ENCODE assay signal across 10 cellular contexts in genomic region chr11:110434952-110435779, GRCh38. TPM values are rescaled to one million over a fixed set of nuclear protein-coding genes. Genes with fewer than 3 reads are reported as not detected.
DNase-seq lines count a peak whose midpoint lies in the region; ATAC-seq and TF ChIP-seq lines count a peak whose summit lies in the region.
"Had no signal": no experiment of that assay in that cellular context is flagged by ENCODE, and none has a peak within 500 bp of the region (broad histone marks: within the 10 kb centered on the region; RNA-seq: fewer than 3 reads in every experiment).

No MANE protein-coding gene starts in this region.

- peak; percentile 15 for DNase-seq in activated naive CD4-positive, alpha-beta T cell treated with Interleukin-2 at 50 U/mL for 16 hours
- DNase-seq in activated naive CD4-positive, alpha-beta T cell treated with anti-CD3 and anti-CD28 coated beads, Interleukin-2, amount 50 U/mL, for 72 hours (ENCODE audit: low spot score in 2 of 2) = no peak
- DNase-seq in T47D (ENCODE audit: low read depth in 1 of 2, low spot score in 1 of 2) (peak; percentile 45 to 75), type B pancreatic cell (ENCODE audit: extremely low spot score, unreplicated experiment) (no peak), C1 segment of cervical spinal cord (lab: John Stamatoyannopoulos, UW) (no peak), cerebellar cortex (ENCODE audit: low spot score) (no peak), UCSD-AML1 (lab: John Stamatoyannopoulos, UW; ENCODE audit: unreplicated experiment) (no peak)
- DNase-seq: heart left ventricle had no signal

- in situ Hi-C loops in T47D (cut with HindIII; ENCODE audit: low pct_unique_long_range_greater_than_20kb, low sequenced_read_pairs) = no loop called here

- ATAC-seq in activated naive CD4-positive, alpha-beta T cell treated with anti-CD3 and anti-CD28 coated beads, Interleukin-2, amount 50 U/mL, for 72 hours = no peak
- peak; percentile 16 for ATAC-seq in HG03460 (IDR thresholded peaks at IDR 0.05; ENCODE audit: unreplicated experiment)

- TF ChIP-seq CTCF in type B pancreatic cell (conservative IDR thresholded peaks at IDR 0.05) = peak; percentile 31

- peak overlapping the region; percentile 72 for H3K4me3 Mint-ChIP-seq in type B pancreatic cell
- H3K4me3 Mint-ChIP-seq: T-helper 1 cell treated with Interleukin-12 subunit alpha and Interleukin-12 subunit beta and Interleukin-4 antibody, amounts not matched to agents 30 μg/mL and 1 μg/mL, for 36 hours had no signal

- no peak overlapping the region for H3K27ac Mint-ChIP-seq in activated naive CD4-positive, alpha-beta T cell treated with anti-CD3 and anti-CD28 coated beads, Interleukin-2, amount 50 U/mL, for 72 hours
- peak overlapping the region; percentile 84 for H3K27ac Mint-ChIP-seq in type B pancreatic cell
- H3K27ac Mint-ChIP-seq: T-helper 1 cell treated with Interleukin-12 subunit alpha and Interleukin-12 subunit beta and Interleukin-4 antibody, amounts not matched to agents 30 μg/mL and 1 μg/mL, for 36 hours had no signal

- H3K27me3 Mint-ChIP-seq in type B pancreatic cell = no peaks in the 10 kb centered on the region

- H3K9me3 Mint-ChIP-seq in activated naive CD4-positive, alpha-beta T cell treated with anti-CD3 and anti-CD28 coated beads, Interleukin-2, amount 50 U/mL, for 72 hours = no peaks in the 10 kb centered on the region
- peaks cover 9% of the 10 kb centered on the region for H3K9me3 Mint-ChIP-seq in type B pancreatic cell
- H3K9me3 Mint-ChIP-seq: T-helper 1 cell treated with Interleukin-12 subunit alpha and Interleukin-12 subunit beta and Interleukin-4 antibody, amounts not matched to agents 30 μg/mL and 1 μg/mL, for 36 hours had no signal

- H3K4me1 Mint-ChIP-seq in type B pancreatic cell (ENCODE audit: unreplicated experiment) = peaks cover 41% of the 10 kb centered on the region

- peaks cover 16 to 38% of the 10 kb centered on the region in 2 donors for H3K36me3 Mint-ChIP-seq in activated naive CD4-positive, alpha-beta T cell treated with anti-CD3 and anti-CD28 coated beads, Interleukin-2, amount 50 U/mL, for 72 hours
- H3K36me3 Mint-ChIP-seq in type B pancreatic cell = peaks cover 26% of the 10 kb centered on the region

RNA-seq across cellular contexts. Expression of gene FDX1, which starts 5.4 kb away (rescaled TPM):
- total RNA-seq in activated naive CD4-positive, alpha-beta T cell treated with anti-CD3 and anti-CD28 coated beads, Interleukin-2, amount 50 U/mL, for 72 hours = 10 to 100 TPM; 13.0 to 15.2 TPM
- 14.6 and 24.9 TPM in 2 replicates for total RNA-seq in type B pancreatic cell (ENCODE audit: low replicate concordance)

Comparison
In these comparisons a context has a peak if more than half of its experiments do, and no peak if none do; other contexts are left out.
1. DNase-seq: peak in activated naive CD4-positive, alpha-beta T cell treated with Interleukin-2 at 50 U/mL for 16 hours (single experiment) and T47D (2 of 2); none in activated naive CD4-positive, alpha-beta T cell treated with anti-CD3 and anti-CD28 coated beads, Interleukin-2, amount 50 U/mL, for 72 hours (0 of 2), type B pancreatic cell (single experiment), C1 segment of cervical spinal cord (0 of 14), cerebellar cortex (single experiment) and UCSD-AML1 (single experiment).